Comparison of ENCODE assay signal across 12 cellular contexts in genomic region chr2:196924051-196924450, GRCh38. TPM values are rescaled to one million over a fixed set of nuclear protein-coding genes. Genes with fewer than 3 reads are reported as not detected.
DNase-seq lines count a peak whose midpoint lies in the region; ATAC-seq and TF ChIP-seq lines count a peak whose summit lies in the region.
"Had no signal": no experiment of that assay in that cellular context is flagged by ENCODE, and none has a peak within 500 bp of the region (broad histone marks: within the 10 kb centered on the region; RNA-seq: fewer than 3 reads in every experiment).

No MANE protein-coding gene starts in this region.

- H3K9me3 Mint-ChIP-seq in activated T-cell treated with anti-CD3 and anti-CD28 coated beads, Interleukin-2, amount 50 U/mL, for 24 hours: peaks cover under 1% of the 10 kb centered on the region
- no peaks in the 10 kb centered on the region for H3K9me3 Mint-ChIP-seq in osteocyte (ENCODE audit: unreplicated experiment)

- H3K36me3 Mint-ChIP-seq in activated T-cell treated with anti-CD3 and anti-CD28 coated beads, Interleukin-2, amount 50 U/mL, for 24 hours (ENCODE audit: low read depth): peaks cover 31% of the 10 kb centered on the region
- H3K36me3 Mint-ChIP-seq in osteocyte (ENCODE audit: unreplicated experiment): peaks cover 6% of the 10 kb centered on the region

- H3K27me3 Mint-ChIP-seq in activated T-cell treated with anti-CD3 and anti-CD28 coated beads, Interleukin-2, amount 50 U/mL, for 24 hours: no peaks in the 10 kb centered on the region
- H3K27me3 Mint-ChIP-seq in osteocyte (ENCODE audit: unreplicated experiment): no peaks in the 10 kb centered on the region

- intact Hi-C loops in PC-9 (cut with micrococcal nuclease; ENCODE audit: unreplicated experiment): no loop called here
- intact Hi-C loops in transverse colon (cut with DNase I; ENCODE audit: low total_unique reads): no loop called here

- BruUV-seq in PC-9 (replicated peaks; lab: Mats Ljungman, UMichigan): no TSS peak

- H4K20me1 ChIP-seq in PC-9 (ENCODE audit: insufficient read depth): no peaks in the 10 kb centered on the region

- ATAC-seq in GM18858 (IDR thresholded peaks at IDR 0.05; ENCODE audit: unreplicated experiment): no peak
- ATAC-seq: heart right ventricle had no signal

- peak overlapping the region; percentile 93 for H3K4me2 ChIP-seq in PC-9

- H2AFZ ChIP-seq in PC-9: no peak overlapping the region

- H3K27ac ChIP-seq in PC-9 (no peak overlapping the region), ectodermal cell (ENCODE audit: insufficient read depth, low read depth, low read length, poor library complexity, severe bottlenecking) (no peak overlapping the region), transverse colon (peak overlapping the region in 1 of 4 donors; percentile 11)
- H3K27ac ChIP-seq: ascending aorta had no signal

- H3K4me1 ChIP-seq in PC-9 (replicated peaks; ENCODE audit: insufficient read depth) (peaks cover 18% of the 10 kb centered on the region), ectodermal cell (ENCODE audit: control insufficient read depth, insufficient read depth, low read length) (peaks cover 3% of the 10 kb centered on the region), transverse colon (peaks cover 4 to 40% (median 14%) of the 10 kb centered on the region in 4 donors)

- no peaks in the 10 kb centered on the region for H3K9me3 ChIP-seq in PC-9 (ENCODE audit: insufficient read depth, low read depth)
- no peaks in the 10 kb centered on the region for H3K9me3 ChIP-seq in ectodermal cell (ENCODE audit: control insufficient read depth, low read length)
- H3K9me3 ChIP-seq in transverse colon: no peaks in the 10 kb centered on the region
- H3K9me3 ChIP-seq: ascending aorta, heart right ventricle had no signal

- peaks cover 6% of the 10 kb centered on the region; the same call in 1 of the 2 replicates for H3F3A ChIP-seq in PC-9 (ENCODE audit: insufficient read depth, low read depth)

- no peak overlapping the region for H3K4me3 ChIP-seq in PC-9
- H3K4me3 ChIP-seq in ectodermal cell (ENCODE audit: insufficient read depth, low read depth, low read length): peak overlapping the region; percentile 98
- peak overlapping the region in 1 of 4 donors; percentile 97 for H3K4me3 ChIP-seq in transverse colon

- no peaks in the 10 kb centered on the region for H3K9me2 ChIP-seq in PC-9 (ENCODE audit: insufficient read depth)

- H3K79me2 ChIP-seq in PC-9 (ENCODE audit: low read depth): peaks cover 29% of the 10 kb centered on the region

- H3K4me3 Mint-ChIP-seq in activated T-cell treated with anti-CD3 and anti-CD28 coated beads, Interleukin-2, amount 50 U/mL, for 24 hours: peak overlapping the region; percentile 95
- peak overlapping the region; percentile 99 for H3K4me3 Mint-ChIP-seq in osteocyte (ENCODE audit: unreplicated experiment)

- CTCF ChIA-PET in PC-9 (lab: Charles Lee): no interaction called here

- TF ChIP-seq CTCF in PC-9 (conservative IDR thresholded peaks at IDR 0.05): no peak
- TF ChIP-seq CTCF in osteocyte (IDR thresholded peaks at IDR 0.05): no peak
- TF ChIP-seq CTCF in transverse colon (IDR thresholded peaks at IDR 0.05): no peak

- H3K27me3 ChIP-seq in PC-9 (ENCODE audit: insufficient read depth, low read depth): no peaks in the 10 kb centered on the region
- H3K27me3 ChIP-seq in ectodermal cell (ENCODE audit: control insufficient read depth, insufficient read depth, low read length, poor library complexity, severe bottlenecking): no peaks in the 10 kb centered on the region
- H3K27me3 ChIP-seq in transverse colon: no peaks in the 10 kb centered on the region
- H3K27me3 ChIP-seq: ascending aorta, heart right ventricle had no signal

- peaks cover 56% of the 10 kb centered on the region for H3K4me1 Mint-ChIP-seq in activated T-cell treated with anti-CD3 and anti-CD28 coated beads, Interleukin-2, amount 50 U/mL, for 24 hours (ENCODE audit: low read depth)
- H3K4me1 Mint-ChIP-seq in osteocyte (ENCODE audit: unreplicated experiment): peaks cover 27% of the 10 kb centered on the region

- POLR2A ChIA-PET in PC-9 (lab: Charles Lee; ENCODE audit: unreplicated experiment): no interaction called here

- TF ChIP-seq POLR2A in transverse colon (IDR thresholded peaks at IDR 0.05): no peak

- H3K36me3 ChIP-seq in PC-9 (ENCODE audit: low read depth): no peaks in the 10 kb centered on the region
- H3K36me3 ChIP-seq in ectodermal cell (ENCODE audit: control insufficient read depth, insufficient read depth, low read length): peaks cover 5% of the 10 kb centered on the region
- no peaks in the 10 kb centered on the region for H3K36me3 ChIP-seq in transverse colon
- H3K36me3 ChIP-seq: ascending aorta had no signal

- DNase-seq in activated T-cell treated with anti-CD3 and anti-CD28 coated beads, Interleukin-2, amount 50 U/mL, for 24 hours: no peak
- DNase-seq in activated T-cell treated with anti-CD3 and anti-CD28 coated beads, Interleukin-2, amount 50 U/mL, for 1 hour: no peak
- DNase-seq in PC-9: no peak
- no peak for DNase-seq in osteocyte (ENCODE audit: extremely low spot score, unreplicated experiment)
- DNase-seq in NCI-H146 (lab: John Stamatoyannopoulos, UW): no peak
- DNase-seq in transverse colon: no peak
- DNase-seq: heart right ventricle, MM.1S, posterior cingulate gyrus had no signal

- TF ChIP-seq EP300 in transverse colon (IDR thresholded peaks at IDR 0.05; ENCODE audit: low read depth): no peak

- no peak overlapping the region for H3K27ac Mint-ChIP-seq in activated T-cell treated with anti-CD3 and anti-CD28 coated beads, Interleukin-2, amount 50 U/mL, for 24 hours
- no peak overlapping the region for H3K27ac Mint-ChIP-seq in osteocyte (ENCODE audit: unreplicated experiment)

- in situ Hi-C loops in transverse colon (cut with MboI; ENCODE audit: low pct_ligation_motif_present in 1 of 4, low pct_unique_long_range_greater_than_20kb in 1 of 4, low sequenced_read_pairs in 3 of 4): no loop called here

RNA-seq across cellular contexts. Expression of gene PGAP1, which starts 2.5 kb away (rescaled TPM):
- total RNA-seq in PC-9 (2021) (5.1 and 6.5 TPM in 2 replicates), osteocyte (21.3 and 22.4 TPM in 2 replicates), transverse colon (10 to 100 TPM; 15.8 to 26.6 (median 18.8) TPM)
- 51.9 TPM for polyA plus RNA-seq in ectodermal cell (2013, experiment 1 of 4)
- 73.9 TPM for polyA plus RNA-seq in ectodermal cell (2013, experiment 2 of 4)
- 51.0 TPM for polyA plus RNA-seq in ectodermal cell (2013, experiment 3 of 4)
- polyA plus RNA-seq in ectodermal cell (2013, experiment 4 of 4): 58.6 TPM
